Comparison of ENCODE assay signal across 8 cellular contexts in genomic region chr3:32177702-32178198, GRCh38.
A peak's percentile ranks its signal among the peaks of the same experiment; 100 is the strongest.
DNase-seq lines count a peak whose midpoint lies in the region; ATAC-seq, FAIRE-seq and TF ChIP-seq lines count a peak whose summit lies in the region.

No MANE protein-coding gene starts in this region.

- peak in 6 of 7 experiments; percentile 58 to 97 (median 94) for TF ChIP-seq CTCF in body of pancreas (IDR thresholded peaks at IDR 0.05)

- peak; percentile 9 for FAIRE-seq in islet of Langerhans (lab: Jason Lieb, UNC)

- peaks cover 14% of the 10 kb centered on the region for H3K4me1 Mint-ChIP-seq in T-helper 17 cell

- no peaks in the 10 kb centered on the region for H3K27me3 Mint-ChIP-seq in T-helper 17 cell

- H3K4me1 ChIP-seq in body of pancreas: peaks cover 6% of the 10 kb centered on the region

- peak overlapping the region; percentile 94 for H3K4me3 Mint-ChIP-seq in T-helper 17 cell

- no peak overlapping the region for H3K4me3 ChIP-seq in H7 (ENCODE audit: insufficient read depth, low read depth, low read length)
- no peak overlapping the region for H3K4me3 ChIP-seq in body of pancreas

- no peak overlapping the region for H3K27ac ChIP-seq in body of pancreas

- H3K9me3 ChIP-seq in T-helper 17 cell (ENCODE audit: control insufficient read depth, low read length, poor library complexity, severe bottlenecking) (no peaks in the 10 kb centered on the region), body of pancreas (no peaks in the 10 kb centered on the region)

- intact Hi-C loops in body of pancreas (cut with DNase I): loop anchor here (10.0 kb wide), 2 partner anchors 297 to 487 kb away; no protein-coding TSS in a partner anchor

- H3K36me3 ChIP-seq in H7 (replicated peaks; ENCODE audit: control insufficient read depth, insufficient read depth, low read length): no peaks in the 10 kb centered on the region
- H3K36me3 ChIP-seq in body of pancreas (replicated peaks in 1 of 2; ENCODE audit: insufficient read depth in 1 of 2, low read depth in 2 of 2): no peaks in the 10 kb centered on the region

- no peaks in the 10 kb centered on the region for H3K27me3 ChIP-seq in H7 (ENCODE audit: control insufficient read depth, insufficient read depth, low read length)
- no peaks in the 10 kb centered on the region for H3K27me3 ChIP-seq in body of pancreas

- H3K27ac Mint-ChIP-seq in T-helper 17 cell: peak overlapping the region; percentile 86

- H3K36me3 Mint-ChIP-seq in T-helper 17 cell (ENCODE audit: low read depth): no peaks in the 10 kb centered on the region

- DNase-seq in ELR (ENCODE audit: low read depth) (peak; percentile 80), H7 (peak; percentile 66), NAMALWA (ENCODE audit: low spot score) (peak; percentile 88), T-helper 17 cell (peak in 1 of 3 donors; percentile 35), body of pancreas (peak; percentile 84 to 93 (median 86))
- DNase-seq in stimulated activated CD4-positive, alpha-beta T cell treated with anti-CD3 and anti-CD28 coated beads, Interleukin-4, amount 100 ng/mL, for 48 hours (ENCODE audit: low read depth in 2 of 2): peak; percentile 32 to 56

- peak; percentile 82 for ATAC-seq in T-helper 17 cell
- ATAC-seq in body of pancreas: peak; percentile 95
- no peak for ATAC-seq in GM18519 (IDR thresholded peaks at IDR 0.05; ENCODE audit: low FRiP score, unreplicated experiment)

- no peak for TF ChIP-seq POLR2A in body of pancreas (IDR thresholded peaks at IDR 0.05)

- 11 to 13% methylated on average over 5 of the region's 5 CpGs for WGBS in body of pancreas, 2 donors
